In the genomic region with DNA sequence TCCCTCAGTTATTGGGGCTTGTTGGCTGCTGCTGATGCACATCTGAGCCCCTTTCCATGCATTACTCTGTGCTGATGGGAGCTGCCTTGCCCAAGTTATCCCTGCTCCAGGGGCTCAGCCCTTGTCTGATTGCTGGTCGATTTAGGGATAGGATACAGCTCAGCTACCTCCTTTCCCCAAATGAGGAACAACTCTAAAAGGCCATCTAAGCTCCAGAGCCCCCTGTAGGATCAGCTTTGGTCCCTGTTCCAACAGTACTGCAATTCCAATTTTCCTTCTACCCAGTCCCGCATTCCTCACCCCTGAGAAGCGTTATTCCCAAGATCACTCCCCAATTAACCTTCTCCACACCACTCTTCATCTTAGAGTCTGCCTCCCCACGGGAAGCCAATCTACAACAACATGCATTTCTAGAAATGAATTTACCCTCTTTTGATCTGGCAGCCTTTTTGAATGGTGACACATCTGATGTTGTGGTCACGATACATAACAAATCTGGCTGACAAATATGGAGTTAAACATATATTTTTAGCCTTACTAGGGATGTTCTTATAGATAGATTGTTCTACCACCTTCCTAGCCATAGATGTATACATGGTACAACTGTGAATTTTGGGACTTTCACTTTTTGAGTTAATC, we compare ENCODE assay signal across 18 cellular contexts. TPM values are rescaled to one million over a fixed set of nuclear protein-coding genes. Genes with fewer than 3 reads are reported as not detected.
DNase-seq lines count a peak whose midpoint lies in the region; ATAC-seq and TF ChIP-seq lines count a peak whose summit lies in the region.
"Had no signal": no experiment of that assay in that cellular context is flagged by ENCODE, and none has a peak within 500 bp of the region (broad histone marks: within the 10 kb centered on the region; RNA-seq: fewer than 3 reads in every experiment).

No MANE protein-coding gene starts in this region.

- TF ChIP-seq POLR2A in heart left ventricle (IDR thresholded peaks at IDR 0.05) (no peak), prostate gland (IDR thresholded peaks at IDR 0.05) (no peak)

- H3K4me1 ChIP-seq in cardiac muscle cell (ENCODE audit: low read depth) (peaks cover 42% of the 10 kb centered on the region), heart left ventricle (peaks cover 0 to 28% (median 3%) of the 10 kb centered on the region in 12 donors), prostate gland (replicated peaks) (no peaks in the 10 kb centered on the region)

- no peak for TF ChIP-seq CTCF in cardiac muscle cell (IDR thresholded peaks at IDR 0.05; ENCODE audit: low read depth, low read length)
- no peak for TF ChIP-seq CTCF in heart left ventricle (IDR thresholded peaks at IDR 0.05)
- TF ChIP-seq CTCF in WTC11 (IDR thresholded peaks at IDR 0.05): no peak
- TF ChIP-seq CTCF in prostate gland (IDR thresholded peaks at IDR 0.05): no peak

- POLR2A ChIA-PET in WTC11 (lab: Charles Lee): interaction anchor here (0.6 kb wide), 1 partner anchor 803 kb away, joined by 4 read pairs; no protein-coding TSS in a partner anchor

- H3K9me3 ChIP-seq in cardiac muscle cell (ENCODE audit: low read depth) (no peaks in the 10 kb centered on the region), heart left ventricle (no peaks in the 10 kb centered on the region), prostate gland (no peaks in the 10 kb centered on the region)

- intact Hi-C loops in heart left ventricle (cut with DNase I): no loop called here
- intact Hi-C loops in prostate gland (cut with DNase I): no loop called here

- H3K27ac Mint-ChIP-seq in WTC11: no peak overlapping the region
- H3K27ac Mint-ChIP-seq in natural killer cell treated with Interleukin-12 subunit alpha and Interleukin-12 subunit beta and Interleukin-15 and Interleukin-18, amount 100 ng/mL, for 72 hours: no peak overlapping the region

- DNase-seq in cardiac muscle cell (ENCODE audit: low read depth in 1 of 2, low spot score in 1 of 2) (no peak), heart left ventricle (no peak), WTC11 (ENCODE audit: low spot score) (no peak), prostate gland (ENCODE audit: low spot score) (no peak), mucosa of gallbladder (ENCODE audit: low spot score) (no peak), midbrain (lab: John Stamatoyannopoulos, UW) (no peak)
- DNase-seq in natural killer cell treated with Interleukin-12 subunit alpha and Interleukin-12 subunit beta and Interleukin-15 and Interleukin-18, amount 100 ng/mL, for 72 hours (ENCODE audit: low spot score): no peak
- DNase-seq: ACHN, C1 segment of cervical spinal cord, DMS79 treated with DMSO at 0.1 percent for 48 hours, Karpas-422, NCI-H1417 treated with DMSO at 0.1 percent for 48 hours, NCI-H1930, NCI-H226, NCI-H524, NCI-H82, OCI-M1, SHP77 had no signal

- H3K9me3 Mint-ChIP-seq in WTC11: no peaks in the 10 kb centered on the region
- H3K9me3 Mint-ChIP-seq in natural killer cell treated with Interleukin-12 subunit alpha and Interleukin-12 subunit beta and Interleukin-15 and Interleukin-18, amount 100 ng/mL, for 72 hours: no peaks in the 10 kb centered on the region

- peaks cover 58% of the 10 kb centered on the region for H3K36me3 ChIP-seq in cardiac muscle cell
- peaks cover 0 to 71% (median 13%) of the 10 kb centered on the region in 9 donors for H3K36me3 ChIP-seq in heart left ventricle
- H3K36me3 ChIP-seq in prostate gland: no peaks in the 10 kb centered on the region

- ATAC-seq in heart left ventricle (no peak), WTC11 (peak; percentile 52; the same call in 1 of the 2 replicates)
- no peak for ATAC-seq in natural killer cell treated with Interleukin-12 subunit alpha and Interleukin-12 subunit beta and Interleukin-15 and Interleukin-18, amount 100 ng/mL, for 72 hours

- H3K27me3 ChIP-seq in cardiac muscle cell (no peaks in the 10 kb centered on the region), heart left ventricle (no peaks in the 10 kb centered on the region), prostate gland (replicated peaks; ENCODE audit: insufficient read depth) (no peaks in the 10 kb centered on the region)

- H3K4me1 Mint-ChIP-seq in WTC11: no peaks in the 10 kb centered on the region
- H3K4me1 Mint-ChIP-seq in natural killer cell treated with Interleukin-12 subunit alpha and Interleukin-12 subunit beta and Interleukin-15 and Interleukin-18, amount 100 ng/mL, for 72 hours (ENCODE audit: low read depth in 2 of 2): peaks cover 12% of the 10 kb centered on the region in 2 donors

- 58 to 69% (median 64%) methylated on average over 5 of the region's 5 CpGs for WGBS in heart left ventricle, 4 donors
- 87% methylated on average over 5 of the region's 5 CpGs for WGBS in prostate gland

- no peak overlapping the region for H3K4me3 ChIP-seq in cardiac muscle cell
- H3K4me3 ChIP-seq in heart left ventricle: no peak overlapping the region
- no peak overlapping the region for H3K4me3 ChIP-seq in prostate gland

- peak overlapping the region; percentile 77 for H3K27ac ChIP-seq in cardiac muscle cell
- no peak overlapping the region for H3K27ac ChIP-seq in heart left ventricle
- H3K27ac ChIP-seq in prostate gland: peak overlapping the region; percentile 62 to 74

- no peak overlapping the region for H3K4me3 Mint-ChIP-seq in WTC11
- H3K4me3 Mint-ChIP-seq in natural killer cell treated with Interleukin-12 subunit alpha and Interleukin-12 subunit beta and Interleukin-15 and Interleukin-18, amount 100 ng/mL, for 72 hours: no peak overlapping the region

- CTCF ChIA-PET in WTC11 (lab: Charles Lee): interaction anchor here (0.6 kb wide), 1 partner anchor 88 kb away, joined by 3 read pairs; no protein-coding TSS in a partner anchor

- H3K27me3 Mint-ChIP-seq in WTC11 (ENCODE audit: low read depth): no peaks in the 10 kb centered on the region
- no peaks in the 10 kb centered on the region for H3K27me3 Mint-ChIP-seq in natural killer cell treated with Interleukin-12 subunit alpha and Interleukin-12 subunit beta and Interleukin-15 and Interleukin-18, amount 100 ng/mL, for 72 hours

- H3K36me3 Mint-ChIP-seq in WTC11: peaks cover 2% of the 10 kb centered on the region; the same call in 1 of the 2 replicates
- peaks cover 4% of the 10 kb centered on the region for H3K36me3 Mint-ChIP-seq in natural killer cell treated with Interleukin-12 subunit alpha and Interleukin-12 subunit beta and Interleukin-15 and Interleukin-18, amount 100 ng/mL, for 72 hours

TF ChIP-seq in WTC11, 78 proteins besides CTCF, POLR2A, EP300 and RAD21:
- TF ChIP-seq JAZF1 (CRISPR knock-in tag; IDR thresholded peaks at IDR 0.05) (no peak), NR1H2 (CRISPR knock-in tag; IDR thresholded peaks at IDR 0.05) (no peak), NFYB (CRISPR knock-in tag; conservative IDR thresholded peaks at IDR 0.05; ENCODE audit: low read depth) (no peak), PRRX2 (CRISPR knock-in tag; IDR thresholded peaks at IDR 0.05) (no peak)
- TF ChIP-seq, protein P1, sequence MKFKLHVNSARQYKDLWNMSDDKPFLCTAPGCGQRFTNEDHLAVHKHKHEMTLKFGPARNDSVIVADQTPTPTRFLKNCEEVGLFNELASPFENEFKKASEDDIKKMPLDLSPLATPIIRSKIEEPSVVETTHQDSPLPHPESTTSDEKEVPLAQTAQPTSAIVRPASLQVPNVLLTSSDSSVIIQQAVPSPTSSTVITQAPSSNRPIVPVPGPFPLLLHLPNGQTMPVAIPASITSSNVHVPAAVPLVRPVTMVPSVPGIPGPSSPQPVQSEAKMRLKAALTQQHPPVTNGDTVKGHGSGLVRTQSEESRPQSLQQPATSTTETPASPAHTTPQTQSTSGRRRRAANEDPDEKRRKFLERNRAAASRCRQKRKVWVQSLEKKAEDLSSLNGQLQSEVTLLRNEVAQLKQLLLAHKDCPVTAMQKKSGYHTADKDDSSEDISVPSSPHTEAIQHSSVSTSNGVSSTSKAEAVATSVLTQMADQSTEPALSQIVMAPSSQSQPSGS (CRISPR knock-in tag; IDR thresholded peaks at IDR 0.05; ENCODE audit: borderline replicate concordance, low read depth): no peak
TF ChIP-seq in WTC11: peak in this region for 0.

RNA-seq across cellular contexts. Expression of a gene that starts 16.0 kb away (rescaled TPM):
- 343 and 477 TPM in 2 replicates for total RNA-seq in cardiac muscle cell
- polyA plus RNA-seq in cardiac muscle cell: 455 and 589 TPM in 2 replicates
- total RNA-seq in heart left ventricle: 100 to 1,000 TPM in 2 of 9 donors, 10 to 100 TPM in 7; 62.9 to 116 (median 86.7) TPM
- polyA plus RNA-seq in heart left ventricle: 10 to 100 TPM; 24.3 to 30.2 TPM
- 9.9 to 13.8 TPM (median 11.2 TPM) in 3 replicates for total RNA-seq in WTC11 (2021)
- total RNA-seq in prostate gland: 100 to 1,000 TPM in 1 of 2 donors, 10 to 100 TPM in 1; 87.3 to 134 TPM
- 38.6 TPM for total RNA-seq in mucosa of gallbladder
- 10 to 100 TPM; 14.7 to 17.4 TPM for total RNA-seq in natural killer cell treated with Interleukin-12 subunit alpha and Interleukin-12 subunit beta and Interleukin-15 and Interleukin-18, amount 100 ng/mL, for 72 hours

Comparison
In these comparisons a context has a peak if more than half of its experiments do, and no peak if none do; other contexts are left out.
1. H3K27ac ChIP-seq: peak in cardiac muscle cell (single experiment) and prostate gland (2 of 2); none in heart left ventricle (0 of 12).